In genomic region chr2:226838758-226839555, GRCh38 we compare ENCODE assay signal across 1 cellular context.
TF ChIP-seq lines count a peak whose summit lies in the region.

No MANE protein-coding gene starts in this region.

TF ChIP-seq in GM12878, 131 proteins besides CTCF, POLR2A, EP300 and RAD21 (continues in another document):
- no peak for TF ChIP-seq REST (IDR thresholded peaks at IDR 0.05; ENCODE audit: low read depth, low read length)
- no peak for TF ChIP-seq CHD1 (IDR thresholded peaks at IDR 0.05; ENCODE audit: low read depth, low read length)
- no peak for TF ChIP-seq ZNF622 (IDR thresholded peaks at IDR 0.05)
- TF ChIP-seq YBX1 (IDR thresholded peaks at IDR 0.05), result no peak
- no peak for TF ChIP-seq CBX5 (IDR thresholded peaks at IDR 0.05; ENCODE audit: low read depth)
- TF ChIP-seq NR2C1 (IDR thresholded peaks at IDR 0.05), result no peak
- no peak for TF ChIP-seq SKIL (IDR thresholded peaks at IDR 0.05; ENCODE audit: low read depth, poor library complexity, severe bottlenecking)
- no peak for TF ChIP-seq FOXM1 (IDR thresholded peaks at IDR 0.05; ENCODE audit: low read depth, low read length)
- no peak for TF ChIP-seq BCLAF1 (IDR thresholded peaks at IDR 0.05)
- TF ChIP-seq BMI1 (IDR thresholded peaks at IDR 0.05; ENCODE audit: borderline replicate concordance), result no peak
- TF ChIP-seq POLR2AphosphoS2 (IDR thresholded peaks at IDR 0.05; ENCODE audit: low read depth, low read length), result no peak
- TF ChIP-seq BCL11A (IDR thresholded peaks at IDR 0.05; ENCODE audit: low read depth, low read length), result 0 out of 2 replicates have a peak, but pooled peaks have one; percentile 37
- no peak for TF ChIP-seq SMAD1 (IDR thresholded peaks at IDR 0.05; ENCODE audit: low read depth, partially characterized antibody)
- TF ChIP-seq NRF1 (conservative IDR thresholded peaks at IDR 0.05; ENCODE audit: low read depth, low read length), result no peak
- no peak for TF ChIP-seq SRF (IDR thresholded peaks at IDR 0.05; ENCODE audit: low read depth in 2 of 2, low read length in 2 of 2)
- TF ChIP-seq ELK1 (IDR thresholded peaks at IDR 0.05; ENCODE audit: low read depth, low read length), result no peak
- TF ChIP-seq SP1 (IDR thresholded peaks at IDR 0.05; ENCODE audit: low read depth, low read length), result no peak
- no peak for TF ChIP-seq ESRRA (IDR thresholded peaks at IDR 0.05; ENCODE audit: low read length)
- no peak for TF ChIP-seq TBL1XR1 (IDR thresholded peaks at IDR 0.05; ENCODE audit: low read depth, low read length)
- TF ChIP-seq TAF1 (IDR thresholded peaks at IDR 0.05; ENCODE audit: borderline replicate concordance, low read depth, low read length), result no peak
- TF ChIP-seq ZBTB4 (CRISPR knock-in tag; IDR thresholded peaks at IDR 0.05), result no peak
- TF ChIP-seq STAT3 (IDR thresholded peaks at IDR 0.05; ENCODE audit: low read depth, low read length), result no peak
- TF ChIP-seq IRF5 (IDR thresholded peaks at IDR 0.05; ENCODE audit: borderline replicate concordance), result no peak
- no peak for TF ChIP-seq RBBP5 (conservative IDR thresholded peaks at IDR 0.05)
- TF ChIP-seq ZNF384 (IDR thresholded peaks at IDR 0.05; ENCODE audit: borderline replicate concordance, low read depth, low read length), result 0 out of 2 replicates have a peak, but pooled peaks have one; percentile 30
- no peak for TF ChIP-seq PML (IDR thresholded peaks at IDR 0.05; ENCODE audit: low read length)
- TF ChIP-seq SUPT20H (IDR thresholded peaks at IDR 0.05; ENCODE audit: borderline replicate concordance, control insufficient read depth, low read depth, low read length), result no peak
- TF ChIP-seq IRF4 (IDR thresholded peaks at IDR 0.05; ENCODE audit: low read depth, low read length), result no peak
- TF ChIP-seq E2F4 (IDR thresholded peaks at IDR 0.05; ENCODE audit: low read depth, low read length), result no peak
- TF ChIP-seq NKRF (conservative IDR thresholded peaks at IDR 0.05), result no peak
- no peak for TF ChIP-seq GATAD2B (conservative IDR thresholded peaks at IDR 0.05; ENCODE audit: low read depth)
- TF ChIP-seq SPI1 (IDR thresholded peaks at IDR 0.05; ENCODE audit: borderline replicate concordance, insufficient read depth, low read depth, low read length), result no peak
- no peak for TF ChIP-seq CBFB (IDR thresholded peaks at IDR 0.05; ENCODE audit: low read depth)
- no peak for TF ChIP-seq HCFC1 (IDR thresholded peaks at IDR 0.05; ENCODE audit: low read length)
- no peak for TF ChIP-seq RELB (IDR thresholded peaks at IDR 0.05; ENCODE audit: low read depth)
- no peak for TF ChIP-seq USF1 (IDR thresholded peaks at IDR 0.05; ENCODE audit: borderline replicate concordance, extremely low read length, insufficient read depth, low read depth, low read length)
- no peak for TF ChIP-seq PAX8 (IDR thresholded peaks at IDR 0.05)
- TF ChIP-seq KAT2A (conservative IDR thresholded peaks at IDR 0.05; ENCODE audit: control insufficient read depth, low read depth, low read length), result no peak
- TF ChIP-seq TCF12 (IDR thresholded peaks at IDR 0.05; ENCODE audit: low read depth, low read length), result no peak
- no peak for TF ChIP-seq MYB (IDR thresholded peaks at IDR 0.05; ENCODE audit: borderline replicate concordance, low read depth, low read length)
- TF ChIP-seq MEF2B (IDR thresholded peaks at IDR 0.05; ENCODE audit: partially characterized antibody, poor library complexity, severe bottlenecking), result no peak
